9 cellular contexts compared by ENCODE assay signal in genomic region chr19:10421981-10422461, GRCh38. TPM values are rescaled to one million over a fixed set of nuclear protein-coding genes. Genes with fewer than 3 reads are reported as not detected.
DNase-seq lines count a peak whose midpoint lies in the region; ATAC-seq and TF ChIP-seq lines count a peak whose summit lies in the region.
"Had no signal": no experiment of that assay in that cellular context is flagged by ENCODE, and none has a peak within 500 bp of the region (broad histone marks: within the 10 kb centered on the region; RNA-seq: fewer than 3 reads in every experiment).

No MANE protein-coding gene starts in this region.

- no peak overlapping the region for H3K56ac ChIP-seq in IMR-90 (ENCODE audit: extremely low read depth, insufficient read depth, low read length)

- peak overlapping the region; percentile 27 for H2AFZ ChIP-seq in IMR-90 (replicated peaks; ENCODE audit: low read length, poor library complexity)
- H2AFZ ChIP-seq in neural cell (ENCODE audit: low read depth, low read length) = no peak overlapping the region

- WGBS in IMR-90 (ENCODE audit: extremely low coverage in 2 of 2, insufficient read length in 1 of 2), 2 experiments = 73% methylated on average over 4 of the region's 5 CpGs; no CpG with 5 or more reads in 1 of the 2 experiments

- H3K79me2 ChIP-seq in neural cell (replicated peaks; ENCODE audit: insufficient read depth, low read length) = no peaks in the 10 kb centered on the region

- no peak overlapping the region for H3K18ac ChIP-seq in IMR-90 (ENCODE audit: low read depth, low read length)

- peaks cover 13% of the 10 kb centered on the region for H3K4me1 ChIP-seq in IMR-90 (ENCODE audit: control insufficient read depth, insufficient read depth, low read length)

- H3K9me2 ChIP-seq in neural cell (ENCODE audit: insufficient read depth, low read length) = no peaks in the 10 kb centered on the region

- H3K27ac Mint-ChIP-seq in T-helper 2 cell treated with Interferon-gamma antibody and Interleukin-4, amounts not matched to agents 5 μg/mL and 100 μg/mL, for 36 hours = peak overlapping the region; percentile 85
- peak overlapping the region; percentile 68 for H3K27ac Mint-ChIP-seq in activated T-helper 2 cell treated with anti-CD3 and anti-CD28 coated beads, Interferon-gamma antibody, Interleukin-2, Interleukin-4, amounts not matched to agents 10 μg/mL and 5 μg/mL and 100 μg/mL, durations not matched to agents 14 hours and 24 hours and 36 hours

- H3K4ac ChIP-seq in IMR-90 (ENCODE audit: low read depth, low read length) = no peak overlapping the region

- no peak for DNase-seq in T-helper 2 cell treated with Interferon-gamma antibody and Interleukin-4, amounts not matched to agents 5 μg/mL and 100 μg/mL, for 36 hours (ENCODE audit: low spot score)
- no peak for DNase-seq in T-helper 2 cell
- DNase-seq in IMR-90 = no peak
- no peak for DNase-seq in activated T-helper 2 cell treated with anti-CD3 and anti-CD28 coated beads, Interferon-gamma antibody, Interleukin-2, Interleukin-4, amounts not matched to agents 10 μg/mL and 5 μg/mL and 100 μg/mL, durations not matched to agents 14 hours and 24 hours and 36 hours (ENCODE audit: low spot score)
- no peak for DNase-seq in SKM-1 treated with dmso at 0.1 percent for 144 hours (lab: John Stamatoyannopoulos, UW; ENCODE audit: unreplicated experiment)
- DNase-seq: NCI-H1694 had no signal

- peaks cover 5% of the 10 kb centered on the region for H3F3A ChIP-seq in neural cell (ENCODE audit: insufficient read depth, low read length, poor library complexity, severe bottlenecking)

- H3K36me3 ChIP-seq in IMR-90 (ENCODE audit: control insufficient read depth, insufficient read depth, low read length) (no peaks in the 10 kb centered on the region), neural cell (ENCODE audit: insufficient read depth, low read length) (no peaks in the 10 kb centered on the region)

- H3K14ac ChIP-seq in IMR-90 (replicated peaks; ENCODE audit: low read depth, low read length) = no peak overlapping the region

- TF ChIP-seq EP300 in neural cell (conservative IDR thresholded peaks at IDR 0.05; ENCODE audit: poor library complexity, severe bottlenecking) = no peak

- no peak for TF ChIP-seq POLR2A in IMR-90 (IDR thresholded peaks at IDR 0.05; ENCODE audit: low read depth, low read length)

- H3K4me3 ChIP-seq in IMR-90 (ENCODE audit: insufficient read depth, low read depth, low read length) (no peak overlapping the region), neural cell (ENCODE audit: low read length) (peak overlapping the region; percentile 71)

- CTCF ChIA-PET in IMR-90 (lab: Yijun Ruan, JAX) = no interaction called here

- no peak overlapping the region for H2BK20ac ChIP-seq in IMR-90 (ENCODE audit: low read depth, low read length)

- H3K9me1 ChIP-seq in IMR-90 (ENCODE audit: insufficient read depth, low read length) = no peaks in the 10 kb centered on the region

- TF ChIP-seq RAD21 in IMR-90 (IDR thresholded peaks at IDR 0.05; ENCODE audit: low read length) = no peak
- no peak for TF ChIP-seq RAD21 in neural cell (conservative IDR thresholded peaks at IDR 0.05)

- TF ChIP-seq CTCF in IMR-90 (conservative IDR thresholded peaks at IDR 0.05; ENCODE audit: low read depth, low read length) (no peak), neural cell (IDR thresholded peaks at IDR 0.05; ENCODE audit: poor library complexity, severe bottlenecking) (no peak)

- no peak overlapping the region for H4K5ac ChIP-seq in IMR-90 (ENCODE audit: low read depth, low read length)

- H4K91ac ChIP-seq in IMR-90 (ENCODE audit: insufficient read depth, low read depth, low read length) = no peak overlapping the region

- in situ Hi-C loops in IMR-90 (cut with MboI; ENCODE audit: low sequenced_read_pairs) = no loop called here

- H2AK9ac ChIP-seq in IMR-90 (replicated peaks; ENCODE audit: low read depth, low read length, poor library complexity) = peak overlapping the region; percentile 49

- intact Hi-C loops in IMR-90 (cut with micrococcal nuclease) = no loop called here
- intact Hi-C loops in activated T-helper 2 cell treated with anti-CD3 and anti-CD28 coated beads, Interferon-gamma antibody, Interleukin-2, Interleukin-4, amounts not matched to agents 10 μg/mL and 5 μg/mL and 100 μg/mL, durations not matched to agents 14 hours and 24 hours and 36 hours (cut with micrococcal nuclease) = loop anchor here (5.0 kb wide), 1 partner anchor 55 kb away; no protein-coding TSS in a partner anchor

- dilution Hi-C loops in IMR-90 (cut with HindIII; ENCODE audit: low sequenced_read_pairs, unreplicated experiment) = no loop called here

- H4K20me1 ChIP-seq in IMR-90 (ENCODE audit: insufficient read depth, low read length) (peaks cover 26% of the 10 kb centered on the region), neural cell (ENCODE audit: insufficient read depth) (no peaks in the 10 kb centered on the region)

- H3K9ac ChIP-seq in IMR-90 (ENCODE audit: low read depth, low read length) (no peak overlapping the region), neural cell (ENCODE audit: low read length) (no peak overlapping the region)

- BruUV-seq in IMR-90 (replicated peaks; lab: Mats Ljungman, UMichigan) = no TSS peak

- H3K4me2 ChIP-seq in IMR-90 (ENCODE audit: low read depth, low read length) = no peak overlapping the region
- no peak overlapping the region for H3K4me2 ChIP-seq in neural cell (ENCODE audit: low read length)

- H2BK120ac ChIP-seq in IMR-90 (ENCODE audit: low read depth, low read length) = no peak overlapping the region

- POLR2A ChIA-PET in IMR-90 (lab: Charles Lee; ENCODE audit: unreplicated experiment) = no interaction called here

- H3K27me3 Mint-ChIP-seq in T-helper 2 cell treated with Interferon-gamma antibody and Interleukin-4, amounts not matched to agents 5 μg/mL and 100 μg/mL, for 36 hours (ENCODE audit: low read depth) = no peaks in the 10 kb centered on the region
- no peaks in the 10 kb centered on the region for H3K27me3 Mint-ChIP-seq in activated T-helper 2 cell treated with anti-CD3 and anti-CD28 coated beads, Interferon-gamma antibody, Interleukin-2, Interleukin-4, amounts not matched to agents 10 μg/mL and 5 μg/mL and 100 μg/mL, durations not matched to agents 14 hours and 24 hours and 36 hours (ENCODE audit: low read depth)

- no peak overlapping the region for H2BK15ac ChIP-seq in IMR-90 (ENCODE audit: low read depth, low read length)

- no peak for ATAC-seq in IMR-90 (ENCODE audit: low read depth)
- no peak for ATAC-seq in HG03521 (IDR thresholded peaks at IDR 0.05; ENCODE audit: unreplicated experiment)
- no peak for ATAC-seq in HG02840 (IDR thresholded peaks at IDR 0.05; ENCODE audit: low FRiP score, unreplicated experiment)

- no peaks in the 10 kb centered on the region for H3K9me3 ChIP-seq in IMR-90 (ENCODE audit: control insufficient read depth, insufficient read depth, low read length)
- H3K9me3 ChIP-seq in neural cell (ENCODE audit: low read length) = no peaks in the 10 kb centered on the region

- H2AK5ac ChIP-seq in IMR-90 (ENCODE audit: low read depth, low read length) = peak overlapping the region; percentile 65; the same call in 1 of the 2 replicates

- H3K27me3 ChIP-seq in IMR-90 (ENCODE audit: control insufficient read depth, insufficient read depth, low read length) = peaks cover 48% of the 10 kb centered on the region
- H3K27me3 ChIP-seq in neural cell (ENCODE audit: insufficient read depth, low read depth, low read length) = peaks cover 97% of the 10 kb centered on the region

- H3K79me1 ChIP-seq in IMR-90 (ENCODE audit: low read depth in 1 of 2, low read length in 2 of 2) = no peaks in the 10 kb centered on the region; a peak in 1 of 4 replicates

- H3K4me3 Mint-ChIP-seq in T-helper 2 cell treated with Interferon-gamma antibody and Interleukin-4, amounts not matched to agents 5 μg/mL and 100 μg/mL, for 36 hours = peak overlapping the region; percentile 96
- peak overlapping the region; percentile 96 for H3K4me3 Mint-ChIP-seq in activated T-helper 2 cell treated with anti-CD3 and anti-CD28 coated beads, Interferon-gamma antibody, Interleukin-2, Interleukin-4, amounts not matched to agents 10 μg/mL and 5 μg/mL and 100 μg/mL, durations not matched to agents 14 hours and 24 hours and 36 hours (ENCODE audit: low read depth)

- peak overlapping the region; percentile 45 for H3K23ac ChIP-seq in IMR-90 (ENCODE audit: low read depth, low read length)

- H3K27ac ChIP-seq in IMR-90 (ENCODE audit: insufficient read depth, low read length) (no peak overlapping the region), neural cell (ENCODE audit: low read length) (no peak overlapping the region)

- H3K9me3 Mint-ChIP-seq in T-helper 2 cell treated with Interferon-gamma antibody and Interleukin-4, amounts not matched to agents 5 μg/mL and 100 μg/mL, for 36 hours = no peaks in the 10 kb centered on the region
- H3K9me3 Mint-ChIP-seq in activated T-helper 2 cell treated with anti-CD3 and anti-CD28 coated beads, Interferon-gamma antibody, Interleukin-2, Interleukin-4, amounts not matched to agents 10 μg/mL and 5 μg/mL and 100 μg/mL, durations not matched to agents 14 hours and 24 hours and 36 hours = no peaks in the 10 kb centered on the region

- H3K4me1 Mint-ChIP-seq in T-helper 2 cell treated with Interferon-gamma antibody and Interleukin-4, amounts not matched to agents 5 μg/mL and 100 μg/mL, for 36 hours (ENCODE audit: low read depth) = peaks cover 56% of the 10 kb centered on the region
- peaks cover 53% of the 10 kb centered on the region for H3K4me1 Mint-ChIP-seq in activated T-helper 2 cell treated with anti-CD3 and anti-CD28 coated beads, Interferon-gamma antibody, Interleukin-2, Interleukin-4, amounts not matched to agents 10 μg/mL and 5 μg/mL and 100 μg/mL, durations not matched to agents 14 hours and 24 hours and 36 hours (ENCODE audit: low read depth)

- no peak overlapping the region for H4K8ac ChIP-seq in IMR-90 (ENCODE audit: low read depth in 2 of 2, low read length in 2 of 2)

- H3K36me3 Mint-ChIP-seq in T-helper 2 cell treated with Interferon-gamma antibody and Interleukin-4, amounts not matched to agents 5 μg/mL and 100 μg/mL, for 36 hours (ENCODE audit: low read depth) = peaks cover 17% of the 10 kb centered on the region
- peaks cover 37% of the 10 kb centered on the region for H3K36me3 Mint-ChIP-seq in activated T-helper 2 cell treated with anti-CD3 and anti-CD28 coated beads, Interferon-gamma antibody, Interleukin-2, Interleukin-4, amounts not matched to agents 10 μg/mL and 5 μg/mL and 100 μg/mL, durations not matched to agents 14 hours and 24 hours and 36 hours (ENCODE audit: low read depth)

- H2BK5ac ChIP-seq in IMR-90 (ENCODE audit: low read depth, low read length, poor library complexity, severe bottlenecking) = no peak overlapping the region

RNA-seq across cellular contexts. Expression of gene PDE4A, which starts 1.7 kb away (rescaled TPM):
- 1.7 and 1.8 TPM in 2 replicates for total RNA-seq in IMR-90 (2012; rRNA removed)
- 5.9 and 7.0 TPM in 2 replicates for polyA plus RNA-seq in IMR-90 (2012; rRNA removed)
- polyA plus RNA-seq in IMR-90 (2012; cell fraction: cytosol; rRNA removed) = 4.6 and 8.3 TPM in 2 replicates
- polyA plus RNA-seq in IMR-90 (2012; cell fraction: nucleus; rRNA removed; ENCODE audit: low replicate concordance) = 9.1 and 15.3 TPM in 2 replicates
- total RNA-seq in activated T-helper 2 cell treated with anti-CD3 and anti-CD28 coated beads, Interferon-gamma antibody, Interleukin-2, Interleukin-4, amounts not matched to agents 10 μg/mL and 5 μg/mL and 100 μg/mL, durations not matched to agents 14 hours and 24 hours and 36 hours = 105 TPM in 2 replicates
- polyA plus RNA-seq in neural cell = 3.4 and 4.7 TPM in 2 replicates
- polyA minus RNA-seq in neural cell = 4.9 and 8.0 TPM in 2 replicates

RNA-seq across cellular contexts. Expression of gene CDC37, which starts 18.7 kb away (rescaled TPM):
- total RNA-seq in IMR-90 (2012; rRNA removed) = 209 and 248 TPM in 2 replicates
- polyA plus RNA-seq in IMR-90 (2012; rRNA removed) (629 and 650 TPM in 2 replicates), neural cell (359 and 408 TPM in 2 replicates)
- 391 and 499 TPM in 2 replicates for polyA plus RNA-seq in IMR-90 (2012; cell fraction: cytosol; rRNA removed)
- 1,716 and 1,854 TPM in 2 replicates for polyA plus RNA-seq in IMR-90 (2012; cell fraction: nucleus; rRNA removed; ENCODE audit: low replicate concordance)
- 285 and 300 TPM in 2 replicates for total RNA-seq in activated T-helper 2 cell treated with anti-CD3 and anti-CD28 coated beads, Interferon-gamma antibody, Interleukin-2, Interleukin-4, amounts not matched to agents 10 μg/mL and 5 μg/mL and 100 μg/mL, durations not matched to agents 14 hours and 24 hours and 36 hours
- polyA minus RNA-seq in neural cell = 80.1 and 87.2 TPM in 2 replicates

RNA-seq across cellular contexts. Expression of gene TYK2, which starts 41.6 kb away (rescaled TPM):
- total RNA-seq in IMR-90 (2012; rRNA removed) = 35.6 and 40.9 TPM in 2 replicates
- polyA plus RNA-seq in IMR-90 (2012; rRNA removed) (97.9 and 100 TPM in 2 replicates), neural cell (63.3 and 95.8 TPM in 2 replicates)
- 34.4 and 52.8 TPM in 2 replicates for polyA plus RNA-seq in IMR-90 (2012; cell fraction: cytosol; rRNA removed)
- polyA plus RNA-seq in IMR-90 (2012; cell fraction: nucleus; rRNA removed; ENCODE audit: low replicate concordance) = 392 and 648 TPM in 2 replicates
- 250 TPM in 2 replicates for total RNA-seq in activated T-helper 2 cell treated with anti-CD3 and anti-CD28 coated beads, Interferon-gamma antibody, Interleukin-2, Interleukin-4, amounts not matched to agents 10 μg/mL and 5 μg/mL and 100 μg/mL, durations not matched to agents 14 hours and 24 hours and 36 hours
- polyA minus RNA-seq in neural cell = 49.4 and 50.4 TPM in 2 replicates

Comparison
In these comparisons a context has a peak if more than half of its experiments do, and no peak if none do; other contexts are left out.
1. RNA of gene PDE4A, which starts 1.7 kb away (total RNA-seq): 105 TPM in activated T-helper 2 cell treated with anti-CD3 and anti-CD28 coated beads, Interferon-gamma antibody, Interleukin-2, Interleukin-4, amounts not matched to agents 10 μg/mL and 5 μg/mL and 100 μg/mL, durations not matched to agents 14 hours and 24 hours and 36 hours; 1.7 to 1.8 TPM in IMR-90; every median in the first group is over 10 times any median in the second.